1 cellular context compared by ENCODE assay signal in the genomic region with DNA sequence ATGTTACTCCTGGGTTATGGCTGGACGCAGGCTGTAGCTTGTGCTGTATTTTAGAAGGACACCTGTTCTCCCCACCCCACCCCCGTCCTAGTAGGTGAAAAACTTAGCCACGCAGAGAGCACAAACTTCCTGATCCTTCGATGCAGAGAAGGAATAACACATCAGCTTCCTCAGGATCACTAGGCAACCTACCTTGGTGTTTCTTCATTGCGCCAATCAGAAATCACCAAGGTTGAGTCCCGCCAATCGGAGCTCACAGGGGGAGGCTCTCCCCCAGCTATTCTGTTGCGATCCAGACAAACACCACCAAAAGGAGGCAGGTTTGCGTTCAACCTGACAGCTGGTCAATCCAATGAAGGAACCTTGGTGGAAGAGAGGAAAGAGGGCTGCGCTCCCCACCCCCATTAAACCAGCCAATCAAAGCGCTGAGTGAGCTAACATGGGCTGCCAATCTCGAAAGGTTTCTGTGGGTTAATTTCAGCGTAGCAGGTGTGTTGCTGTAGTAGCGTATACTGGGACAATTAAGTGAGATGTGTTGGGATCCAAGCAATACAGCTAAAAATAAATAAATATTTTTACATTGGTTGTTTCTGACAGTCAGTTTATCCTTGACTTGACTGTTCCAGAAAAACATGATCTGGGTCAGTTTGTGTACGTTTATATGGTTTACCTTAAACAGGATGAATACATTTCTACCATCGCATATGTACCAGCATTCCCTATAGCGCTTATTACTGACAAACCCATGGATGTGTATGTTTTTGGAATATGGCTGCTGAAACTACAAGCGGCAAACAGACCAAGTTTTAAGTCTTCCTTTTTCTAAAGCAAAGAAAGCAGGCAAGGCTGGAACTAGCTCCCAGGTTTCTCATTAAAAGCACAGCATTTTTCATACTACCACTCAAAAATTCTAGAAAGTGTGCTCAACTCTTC.
TF ChIP-seq lines count a peak whose summit lies in the region.

A gene (minus strand): TSS at position 160 of the 933 bp plus-strand sequence. CDS start 2,316 bp downstream, outside the sequence.

TF ChIP-seq in K562, 482 proteins besides CTCF, POLR2A, EP300 and RAD21 (continued from another document):
- TF ChIP-seq TAF1 (IDR thresholded peaks at IDR 0.05; ENCODE audit: control insufficient read depth, extremely low read depth, insufficient read depth, low read length, severe bottlenecking) (peak; percentile 34), PML (IDR thresholded peaks at IDR 0.05; ENCODE audit: low read length) (no peak), BCOR (IDR thresholded peaks at IDR 0.05) (no peak), KDM5B (IDR thresholded peaks at IDR 0.05; ENCODE audit: insufficient replicate concordance, low read depth, low read length) (no peak), ATF1 (CRISPR knock-in tag; IDR thresholded peaks at IDR 0.05) (no peak), ATF1 (tag; IDR thresholded peaks at IDR 0.05) (peak; percentile 91), CHD2 (IDR thresholded peaks at IDR 0.05; ENCODE audit: low read depth, low read length) (peak; percentile 86), FOXK1 (CRISPR knock-in tag; IDR thresholded peaks at IDR 0.05; ENCODE audit: borderline replicate concordance) (no peak), ETS2 (tag; IDR thresholded peaks at IDR 0.05; ENCODE audit: borderline replicate concordance, poor library complexity, severe bottlenecking) (no peak), MTA3 (IDR thresholded peaks at IDR 0.05; ENCODE audit: borderline replicate concordance) (0 out of 2 replicates have a peak, but pooled peaks have one; percentile 61), ZNF140 (CRISPR knock-in tag; IDR thresholded peaks at IDR 0.05) (no peak), MED1 (CRISPR knock-in tag; IDR thresholded peaks at IDR 0.05; ENCODE audit: borderline replicate concordance) (no peak), IRF2 (CRISPR knock-in tag; IDR thresholded peaks at IDR 0.05) (no peak), XRCC5 (IDR thresholded peaks at IDR 0.05; ENCODE audit: low read depth, low read length) (peak; percentile 82), HMGN3 (IDR thresholded peaks at IDR 0.05; ENCODE audit: borderline replicate concordance, extremely low read depth, insufficient read length, low read depth, low read length) (no peak), STAG1 (CRISPR knock-in tag; IDR thresholded peaks at IDR 0.05; ENCODE audit: borderline replicate concordance) (no peak), SREBF2 (CRISPR knock-in tag; IDR thresholded peaks at IDR 0.05) (no peak), NCOA6 (IDR thresholded peaks at IDR 0.05) (no peak)
- TF ChIP-seq, protein P1, sequence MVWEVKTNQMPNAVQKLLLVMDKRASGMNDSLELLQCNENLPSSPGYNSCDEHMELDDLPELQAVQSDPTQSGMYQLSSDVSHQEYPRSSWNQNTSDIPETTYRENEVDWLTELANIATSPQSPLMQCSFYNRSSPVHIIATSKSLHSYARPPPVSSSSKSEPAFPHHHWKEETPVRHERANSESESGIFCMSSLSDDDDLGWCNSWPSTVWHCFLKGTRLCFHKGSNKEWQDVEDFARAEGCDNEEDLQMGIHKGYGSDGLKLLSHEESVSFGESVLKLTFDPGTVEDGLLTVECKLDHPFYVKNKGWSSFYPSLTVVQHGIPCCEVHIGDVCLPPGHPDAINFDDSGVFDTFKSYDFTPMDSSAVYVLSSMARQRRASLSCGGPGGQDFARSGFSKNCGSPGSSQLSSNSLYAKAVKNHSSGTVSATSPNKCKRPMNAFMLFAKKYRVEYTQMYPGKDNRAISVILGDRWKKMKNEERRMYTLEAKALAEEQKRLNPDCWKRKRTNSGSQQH (CRISPR knock-in tag; IDR thresholded peaks at IDR 0.05) = no peak
- TF ChIP-seq, protein P2, sequence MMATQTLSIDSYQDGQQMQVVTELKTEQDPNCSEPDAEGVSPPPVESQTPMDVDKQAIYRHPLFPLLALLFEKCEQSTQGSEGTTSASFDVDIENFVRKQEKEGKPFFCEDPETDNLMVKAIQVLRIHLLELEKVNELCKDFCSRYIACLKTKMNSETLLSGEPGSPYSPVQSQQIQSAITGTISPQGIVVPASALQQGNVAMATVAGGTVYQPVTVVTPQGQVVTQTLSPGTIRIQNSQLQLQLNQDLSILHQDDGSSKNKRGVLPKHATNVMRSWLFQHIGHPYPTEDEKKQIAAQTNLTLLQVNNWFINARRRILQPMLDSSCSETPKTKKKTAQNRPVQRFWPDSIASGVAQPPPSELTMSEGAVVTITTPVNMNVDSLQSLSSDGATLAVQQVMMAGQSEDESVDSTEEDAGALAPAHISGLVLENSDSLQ (IDR thresholded peaks at IDR 0.05) = peak; percentile 100
- TF ChIP-seq, protein P3, sequence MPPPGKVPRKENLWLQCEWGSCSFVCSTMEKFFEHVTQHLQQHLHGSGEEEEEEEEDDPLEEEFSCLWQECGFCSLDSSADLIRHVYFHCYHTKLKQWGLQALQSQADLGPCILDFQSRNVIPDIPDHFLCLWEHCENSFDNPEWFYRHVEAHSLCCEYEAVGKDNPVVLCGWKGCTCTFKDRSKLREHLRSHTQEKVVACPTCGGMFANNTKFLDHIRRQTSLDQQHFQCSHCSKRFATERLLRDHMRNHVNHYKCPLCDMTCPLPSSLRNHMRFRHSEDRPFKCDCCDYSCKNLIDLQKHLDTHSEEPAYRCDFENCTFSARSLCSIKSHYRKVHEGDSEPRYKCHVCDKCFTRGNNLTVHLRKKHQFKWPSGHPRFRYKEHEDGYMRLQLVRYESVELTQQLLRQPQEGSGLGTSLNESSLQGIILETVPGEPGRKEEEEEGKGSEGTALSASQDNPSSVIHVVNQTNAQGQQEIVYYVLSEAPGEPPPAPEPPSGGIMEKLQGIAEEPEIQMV (tag; conservative IDR thresholded peaks at IDR 0.05; ENCODE audit: low read depth) = no peak
- TF ChIP-seq, protein P4, sequence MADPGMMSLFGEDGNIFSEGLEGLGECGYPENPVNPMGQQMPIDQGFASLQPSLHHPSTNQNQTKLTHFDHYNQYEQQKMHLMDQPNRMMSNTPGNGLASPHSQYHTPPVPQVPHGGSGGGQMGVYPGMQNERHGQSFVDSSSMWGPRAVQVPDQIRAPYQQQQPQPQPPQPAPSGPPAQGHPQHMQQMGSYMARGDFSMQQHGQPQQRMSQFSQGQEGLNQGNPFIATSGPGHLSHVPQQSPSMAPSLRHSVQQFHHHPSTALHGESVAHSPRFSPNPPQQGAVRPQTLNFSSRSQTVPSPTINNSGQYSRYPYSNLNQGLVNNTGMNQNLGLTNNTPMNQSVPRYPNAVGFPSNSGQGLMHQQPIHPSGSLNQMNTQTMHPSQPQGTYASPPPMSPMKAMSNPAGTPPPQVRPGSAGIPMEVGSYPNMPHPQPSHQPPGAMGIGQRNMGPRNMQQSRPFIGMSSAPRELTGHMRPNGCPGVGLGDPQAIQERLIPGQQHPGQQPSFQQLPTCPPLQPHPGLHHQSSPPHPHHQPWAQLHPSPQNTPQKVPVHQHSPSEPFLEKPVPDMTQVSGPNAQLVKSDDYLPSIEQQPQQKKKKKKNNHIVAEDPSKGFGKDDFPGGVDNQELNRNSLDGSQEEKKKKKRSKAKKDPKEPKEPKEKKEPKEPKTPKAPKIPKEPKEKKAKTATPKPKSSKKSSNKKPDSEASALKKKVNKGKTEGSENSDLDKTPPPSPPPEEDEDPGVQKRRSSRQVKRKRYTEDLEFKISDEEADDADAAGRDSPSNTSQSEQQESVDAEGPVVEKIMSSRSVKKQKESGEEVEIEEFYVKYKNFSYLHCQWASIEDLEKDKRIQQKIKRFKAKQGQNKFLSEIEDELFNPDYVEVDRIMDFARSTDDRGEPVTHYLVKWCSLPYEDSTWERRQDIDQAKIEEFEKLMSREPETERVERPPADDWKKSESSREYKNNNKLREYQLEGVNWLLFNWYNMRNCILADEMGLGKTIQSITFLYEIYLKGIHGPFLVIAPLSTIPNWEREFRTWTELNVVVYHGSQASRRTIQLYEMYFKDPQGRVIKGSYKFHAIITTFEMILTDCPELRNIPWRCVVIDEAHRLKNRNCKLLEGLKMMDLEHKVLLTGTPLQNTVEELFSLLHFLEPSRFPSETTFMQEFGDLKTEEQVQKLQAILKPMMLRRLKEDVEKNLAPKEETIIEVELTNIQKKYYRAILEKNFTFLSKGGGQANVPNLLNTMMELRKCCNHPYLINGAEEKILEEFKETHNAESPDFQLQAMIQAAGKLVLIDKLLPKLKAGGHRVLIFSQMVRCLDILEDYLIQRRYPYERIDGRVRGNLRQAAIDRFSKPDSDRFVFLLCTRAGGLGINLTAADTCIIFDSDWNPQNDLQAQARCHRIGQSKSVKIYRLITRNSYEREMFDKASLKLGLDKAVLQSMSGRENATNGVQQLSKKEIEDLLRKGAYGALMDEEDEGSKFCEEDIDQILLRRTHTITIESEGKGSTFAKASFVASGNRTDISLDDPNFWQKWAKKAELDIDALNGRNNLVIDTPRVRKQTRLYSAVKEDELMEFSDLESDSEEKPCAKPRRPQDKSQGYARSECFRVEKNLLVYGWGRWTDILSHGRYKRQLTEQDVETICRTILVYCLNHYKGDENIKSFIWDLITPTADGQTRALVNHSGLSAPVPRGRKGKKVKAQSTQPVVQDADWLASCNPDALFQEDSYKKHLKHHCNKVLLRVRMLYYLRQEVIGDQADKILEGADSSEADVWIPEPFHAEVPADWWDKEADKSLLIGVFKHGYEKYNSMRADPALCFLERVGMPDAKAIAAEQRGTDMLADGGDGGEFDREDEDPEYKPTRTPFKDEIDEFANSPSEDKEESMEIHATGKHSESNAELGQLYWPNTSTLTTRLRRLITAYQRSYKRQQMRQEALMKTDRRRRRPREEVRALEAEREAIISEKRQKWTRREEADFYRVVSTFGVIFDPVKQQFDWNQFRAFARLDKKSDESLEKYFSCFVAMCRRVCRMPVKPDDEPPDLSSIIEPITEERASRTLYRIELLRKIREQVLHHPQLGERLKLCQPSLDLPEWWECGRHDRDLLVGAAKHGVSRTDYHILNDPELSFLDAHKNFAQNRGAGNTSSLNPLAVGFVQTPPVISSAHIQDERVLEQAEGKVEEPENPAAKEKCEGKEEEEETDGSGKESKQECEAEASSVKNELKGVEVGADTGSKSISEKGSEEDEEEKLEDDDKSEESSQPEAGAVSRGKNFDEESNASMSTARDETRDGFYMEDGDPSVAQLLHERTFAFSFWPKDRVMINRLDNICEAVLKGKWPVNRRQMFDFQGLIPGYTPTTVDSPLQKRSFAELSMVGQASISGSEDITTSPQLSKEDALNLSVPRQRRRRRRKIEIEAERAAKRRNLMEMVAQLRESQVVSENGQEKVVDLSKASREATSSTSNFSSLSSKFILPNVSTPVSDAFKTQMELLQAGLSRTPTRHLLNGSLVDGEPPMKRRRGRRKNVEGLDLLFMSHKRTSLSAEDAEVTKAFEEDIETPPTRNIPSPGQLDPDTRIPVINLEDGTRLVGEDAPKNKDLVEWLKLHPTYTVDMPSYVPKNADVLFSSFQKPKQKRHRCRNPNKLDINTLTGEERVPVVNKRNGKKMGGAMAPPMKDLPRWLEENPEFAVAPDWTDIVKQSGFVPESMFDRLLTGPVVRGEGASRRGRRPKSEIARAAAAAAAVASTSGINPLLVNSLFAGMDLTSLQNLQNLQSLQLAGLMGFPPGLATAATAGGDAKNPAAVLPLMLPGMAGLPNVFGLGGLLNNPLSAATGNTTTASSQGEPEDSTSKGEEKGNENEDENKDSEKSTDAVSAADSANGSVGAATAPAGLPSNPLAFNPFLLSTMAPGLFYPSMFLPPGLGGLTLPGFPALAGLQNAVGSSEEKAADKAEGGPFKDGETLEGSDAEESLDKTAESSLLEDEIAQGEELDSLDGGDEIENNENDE (IDR thresholded peaks at IDR 0.05; ENCODE audit: low read depth, low read length) = no peak
